ENCODE assay signal across 8 cellular contexts in the genomic region with DNA sequence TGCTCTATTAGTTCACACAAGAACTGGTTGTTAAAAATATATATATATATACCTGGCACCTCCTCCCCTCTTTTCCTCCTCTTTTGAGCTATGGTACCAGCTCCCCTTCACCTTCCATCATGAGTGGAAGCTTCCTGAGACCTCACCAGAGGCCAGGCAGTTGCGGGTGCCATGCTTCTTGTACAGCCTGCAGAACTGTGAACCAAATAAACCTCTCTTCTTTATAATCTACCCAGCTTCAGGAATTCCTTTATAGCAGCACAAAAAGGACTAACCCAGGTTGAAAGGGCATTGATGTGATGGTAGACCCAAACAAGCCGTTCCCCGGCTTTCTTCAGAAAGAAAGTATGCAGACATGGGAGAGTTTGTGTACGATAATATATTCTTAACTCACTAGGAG.
"Had no signal": no experiment of that assay in that cellular context is flagged by ENCODE, and none has a peak within 500 bp of the region (broad histone marks: within the 10 kb centered on the region; RNA-seq: fewer than 3 reads in every experiment).

No MANE protein-coding gene starts in this region.

- H3K4me3 ChIP-seq: GM12878 had no signal

- DNase-seq: GDM1, GF-D8 had no signal

- ATAC-seq: GM12878 had no signal

- FAIRE-seq: G401.6, GM12878, GM12891, GM12892, GM18507, GM19239 had no signal
